8 cellular contexts compared by ENCODE assay signal in genomic region chr1:44808938-44809917, GRCh38. TPM values are rescaled to one million over a fixed set of nuclear protein-coding genes. Genes with fewer than 3 reads are reported as not detected.
DNase-seq lines count a peak whose midpoint lies in the region; ATAC-seq, FAIRE-seq and TF ChIP-seq lines count a peak whose summit lies in the region.

No MANE protein-coding gene starts in this region.

- no peaks in the 10 kb centered on the region for H3K9me3 Mint-ChIP-seq in type B pancreatic cell

- peak overlapping the region; percentile 100 for H3K27ac Mint-ChIP-seq in type B pancreatic cell

- H3K27ac ChIP-seq in pancreas: peak overlapping the region; percentile 94 to 99 (median 98)

- intact Hi-C loops in pancreas (cut with DNase I): no loop called here

- TF ChIP-seq CTCF in NB4 (IDR thresholded peaks at IDR 0.05; ENCODE audit: low read depth, low read length) (no peak), pancreas (IDR thresholded peaks at IDR 0.05) (no peak), type B pancreatic cell (conservative IDR thresholded peaks at IDR 0.05) (no peak)

- FAIRE-seq in pancreas (lab: Jason Lieb, UNC): no peak

- no peaks in the 10 kb centered on the region for H3K27me3 ChIP-seq in pancreas

- no peaks in the 10 kb centered on the region for H3K27me3 Mint-ChIP-seq in type B pancreatic cell

- H3K4me3 Mint-ChIP-seq in type B pancreatic cell: peak overlapping the region; percentile 75

- peaks cover 0 to 20% (median 3%) of the 10 kb centered on the region in 3 donors for H3K36me3 ChIP-seq in pancreas

- peaks cover 40 to 55% (median 41%) of the 10 kb centered on the region in 3 donors for H3K4me1 ChIP-seq in pancreas

- no peak for TF ChIP-seq POLR2A in NB4 (IDR thresholded peaks at IDR 0.05; ENCODE audit: extremely low read depth, insufficient read length)

- ATAC-seq in pancreas: no peak

- WGBS in pancreas, 2 donors: 60 to 65% methylated on average over 6 of the region's 6 CpGs

- DNase-seq in CMK (ENCODE audit: low read depth) (peak; percentile 80), H4 (ENCODE audit: low spot score) (peak; percentile 63), NB4 (ENCODE audit: low read depth) (peak; percentile 82), activated T-cell treated with anti-CD3 and anti-CD28 coated beads for 4 hours (peak; percentile 81), fibroblast of gingiva (ENCODE audit: low read depth) (peak; percentile 81), pancreas (peak in 4 of 6 donors; percentile 39 to 64 (median 51)), type B pancreatic cell (ENCODE audit: extremely low spot score, unreplicated experiment) (no peak), NCI-H1092 treated with DMSO at 0.1 percent for 48 hours (lab: John Stamatoyannopoulos, UW) (no peak)

- H3K9me3 ChIP-seq in pancreas: no peaks in the 10 kb centered on the region

- H3K4me3 ChIP-seq in NB4 (ENCODE audit: low read depth, low read length): no peak overlapping the region
- peak overlapping the region in 2 of 4 donors; percentile 5 to 11 for H3K4me3 ChIP-seq in pancreas

- H3K36me3 Mint-ChIP-seq in type B pancreatic cell: peaks cover 8% of the 10 kb centered on the region

- H3K4me1 Mint-ChIP-seq in type B pancreatic cell (ENCODE audit: unreplicated experiment): peaks cover 39% of the 10 kb centered on the region

RNA-seq across cellular contexts. Expression of gene BTBD19, which starts 0.9 kb away (rescaled TPM):
- 2.5 and 2.6 TPM in 2 replicates for total RNA-seq in H4 (2014; rRNA removed; shearing (Covaris generic))
- total RNA-seq in pancreas (1 to 10 TPM in 5 of 6 donors, under 1 TPM in 1; 0.91 to 4.3 (median 2.3) TPM), type B pancreatic cell (ENCODE audit: low replicate concordance) (7.0 and 10.3 TPM in 2 replicates)
- polyA plus RNA-seq in pancreas: 1 to 10 TPM; 4.7 to 5.7 TPM

RNA-seq across cellular contexts. Expression of gene DYNLT4, which starts 2.1 kb away (rescaled TPM):
- 0.12 TPM in 1 of 2 replicates, not detected in the other for total RNA-seq in H4 (2014; rRNA removed; shearing (Covaris generic))
- total RNA-seq in pancreas: 1 to 10 TPM in 1 of 6 donors, under 1 TPM in 5; 0.28 to 1.8 (median 0.38) TPM
- polyA plus RNA-seq in pancreas: 1 to 10 TPM in 1 of 2 donors, under 1 TPM in 1; 0.33 to 1.8 TPM
- total RNA-seq in type B pancreatic cell (ENCODE audit: low replicate concordance): 1.1 TPM in 1 of 2 replicates, not detected in the other

RNA-seq across cellular contexts. Expression of gene PLK3, which starts 9.1 kb away (rescaled TPM):
- total RNA-seq in H4 (2014; rRNA removed; shearing (Covaris generic)): 1.3 and 4.6 TPM in 2 replicates
- total RNA-seq in pancreas: 10 to 100 TPM in 3 of 6 donors, 1 to 10 TPM in 3; 6.1 to 15.9 (median 9.7) TPM
- polyA plus RNA-seq in pancreas: 10 to 100 TPM; 21.6 to 35.3 TPM
- total RNA-seq in type B pancreatic cell (ENCODE audit: low replicate concordance): 18.5 and 39.1 TPM in 2 replicates

RNA-seq across cellular contexts. Expression of gene BEST4, which starts 21.3 kb away (rescaled TPM):
- total RNA-seq in H4 (2014; rRNA removed; shearing (Covaris generic)): not detected in 2 replicates
- total RNA-seq in pancreas (under 1 TPM; 0.12 to 0.41 (median 0.32) TPM), type B pancreatic cell (ENCODE audit: low replicate concordance) (0.48 and 0.99 TPM in 2 replicates)
- polyA plus RNA-seq in pancreas: under 1 TPM; 0.56 to 0.68 TPM

RNA-seq across cellular contexts. Expression of gene PTCH2, which starts 33.8 kb away (rescaled TPM):
- total RNA-seq in H4 (2014; rRNA removed; shearing (Covaris generic)): 0.10 TPM in 1 of 2 replicates, not detected in the other
- total RNA-seq in pancreas: under 1 TPM; 0.16 to 0.90 (median 0.34) TPM
- 1 to 10 TPM; 1.2 to 1.8 TPM for polyA plus RNA-seq in pancreas
- 1.6 and 3.4 TPM in 2 replicates for total RNA-seq in type B pancreatic cell (ENCODE audit: low replicate concordance)

Comparison
In these comparisons a context has a peak if more than half of its experiments do, and no peak if none do; other contexts are left out.
1. DNase-seq: peak in CMK (single experiment), H4 (single experiment), NB4 (single experiment), activated T-cell treated with anti-CD3 and anti-CD28 coated beads for 4 hours (single experiment), fibroblast of gingiva (single experiment) and pancreas (4 of 6); none in type B pancreatic cell (single experiment) and NCI-H1092 treated with DMSO at 0.1 percent for 48 hours (single experiment).